40 cellular contexts compared by ENCODE assay signal in genomic region chr1:240274569-240274968, GRCh38.
"Had no signal": no experiment of that assay in that cellular context is flagged by ENCODE, and none has a peak within 500 bp of the region (broad histone marks: within the 10 kb centered on the region; RNA-seq: fewer than 3 reads in every experiment).

No MANE protein-coding gene starts in this region.

- H3K36me3 Mint-ChIP-seq: activated naive CD4-positive, alpha-beta T cell treated with anti-CD3 and anti-CD28 coated beads, Interleukin-2, amount 10 ng/mL, durations not matched to agents 7 days and 5 days; activated naive CD4-positive, alpha-beta T cell treated with anti-CD3 and anti-CD28 coated beads, Interleukin-2, amount 50 U/mL, for 24 hours; activated naive CD4-positive, alpha-beta T cell treated with anti-CD3 and anti-CD28 coated beads, Interleukin-2, amount 50 U/mL, for 72 hours; activated naive CD8-positive, alpha-beta T cell; activated naive CD8-positive, alpha-beta T cell treated with anti-CD3 and anti-CD28 coated beads for 36 hours; activated naive CD8-positive, alpha-beta T cell treated with anti-CD3 and anti-CD28 coated beads, Interleukin-2, amount 10 ng/mL, durations not matched to agents 7 days and 5 days had no signal

- FAIRE-seq: astrocyte, bronchial epithelial cell had no signal

- H3K27ac Mint-ChIP-seq: activated naive CD4-positive, alpha-beta T cell treated with anti-CD3 and anti-CD28 coated beads for 36 hours; activated naive CD4-positive, alpha-beta T cell treated with anti-CD3 and anti-CD28 coated beads, Interleukin-2, amount 10 ng/mL, durations not matched to agents 7 days and 5 days; activated naive CD4-positive, alpha-beta T cell treated with anti-CD3 and anti-CD28 coated beads, Interleukin-2, amount 50 U/mL, for 24 hours; activated naive CD4-positive, alpha-beta T cell treated with anti-CD3 and anti-CD28 coated beads, Interleukin-2, amount 50 U/mL, for 72 hours; activated naive CD8-positive, alpha-beta T cell; activated naive CD8-positive, alpha-beta T cell treated with anti-CD3 and anti-CD28 coated beads for 36 hours; activated naive CD8-positive, alpha-beta T cell treated with anti-CD3 and anti-CD28 coated beads, Interleukin-2, amount 10 ng/mL, durations not matched to agents 7 days and 5 days; activated naive CD8-positive, alpha-beta T cell treated with anti-CD3 and anti-CD28 coated beads, Interleukin-2, amount 50 U/mL, for 24 hours; activated T-cell treated with anti-CD3 and anti-CD28 coated beads, Interleukin-2, amount 50 U/mL, for 24 hours; activated T-cell treated with anti-CD3 and anti-CD28 coated beads, Interleukin-2, amount 50 U/mL, for 72 hours; activated T-helper 1 cell treated with anti-CD3 and anti-CD28 coated beads, Interleukin-12 subunit alpha, Interleukin-12 subunit beta, Interleukin-2, Interleukin-4 antibody, amounts not matched to agents 30 ng/mL and 10 ng/mL and 1 ng/mL, durations not matched to agents 14 hours and 24 hours and 36 hours; activated T-helper 17 cell treated with anti-CD3 and anti-CD28 coated beads, Interleukin-2, amount 50 U/mL, for 72 hours; activated T-helper 2 cell treated with anti-CD3 and anti-CD28 coated beads, Interferon-gamma antibody, Interleukin-2, Interleukin-4, amounts not matched to agents 10 μg/mL and 5 μg/mL and 100 μg/mL, durations not matched to agents 14 hours and 24 hours and 36 hours; brain had no signal

- H3K27me3 ChIP-seq: adrenal gland, ascending aorta, body of pancreas, brain microvascular endothelial cell, breast epithelium, cardiac muscle cell had no signal

- DNase-seq: activated effector memory CD4-positive, alpha-beta T cell treated with anti-CD3 and anti-CD28 coated beads, Interleukin-2, amount 50 U/mL, for 16 hours; activated effector memory CD4-positive, alpha-beta T cell treated with Interleukin-2 at 50 U/mL for 16 hours; activated gamma-delta T cell; activated gamma-delta T cell treated with Interleukin-2 at 50 U/mL for 16 hours; activated naive CD4-positive, alpha-beta T cell; activated naive CD4-positive, alpha-beta T cell treated with anti-CD3 and anti-CD28 coated beads for 36 hours; activated naive CD4-positive, alpha-beta T cell treated with anti-CD3 and anti-CD28 coated beads, Interleukin-2, amount 10 ng/mL, durations not matched to agents 7 days and 5 days; activated naive CD4-positive, alpha-beta T cell treated with anti-CD3 and anti-CD28 coated beads, Interleukin-2, amount 50 U/mL, for 16 hours; activated naive CD4-positive, alpha-beta T cell treated with Interleukin-2 at 50 U/mL for 16 hours; activated naive CD8-positive, alpha-beta T cell treated with anti-CD3 and anti-CD28 coated beads for 36 hours; activated naive CD8-positive, alpha-beta T cell treated with anti-CD3 and anti-CD28 coated beads, Interleukin-2, amount 10 ng/mL, durations not matched to agents 7 days and 5 days; activated naive CD8-positive, alpha-beta T cell treated with anti-CD3 and anti-CD28 coated beads, Interleukin-2, amount 50 U/mL, for 24 hours; activated T-cell treated with anti-CD3 and anti-CD28 coated beads, Interleukin-2, amount 50 U/mL, for 1 hour; activated T-cell treated with anti-CD3 and anti-CD28 coated beads, Interleukin-2, amount 50 U/mL, for 24 hours; activated T-cell treated with anti-CD3 and anti-CD28 coated beads, Interleukin-2, amount 50 U/mL, for 4 hours; activated T-cell treated with anti-CD3 and anti-CD28 coated beads, Interleukin-2, amount 50 U/mL, for 48 hours; activated T-cell treated with anti-CD3 and anti-CD28 coated beads, Interleukin-2, amount 50 U/mL, for 72 hours; adrenal gland; amniotic stem cell; amygdala; anterior cingulate cortex; aorta; body of pancreas; brain microvascular endothelial cell; caudate nucleus; central memory CD4-positive, alpha-beta T cell; cerebellar nuclear complex had no signal

- H3K27me3 Mint-ChIP-seq: activated naive CD4-positive, alpha-beta T cell treated with anti-CD3 and anti-CD28 coated beads, Interleukin-2, amount 10 ng/mL, durations not matched to agents 7 days and 5 days; activated naive CD4-positive, alpha-beta T cell treated with anti-CD3 and anti-CD28 coated beads, Interleukin-2, amount 50 U/mL, for 24 hours; activated naive CD8-positive, alpha-beta T cell; activated naive CD8-positive, alpha-beta T cell treated with anti-CD3 and anti-CD28 coated beads for 36 hours; activated naive CD8-positive, alpha-beta T cell treated with anti-CD3 and anti-CD28 coated beads, Interleukin-2, amount 10 ng/mL, durations not matched to agents 7 days and 5 days; activated naive CD8-positive, alpha-beta T cell treated with anti-CD3 and anti-CD28 coated beads, Interleukin-2, amount 50 U/mL, for 24 hours; activated T-cell treated with anti-CD3 and anti-CD28 coated beads, Interleukin-2, amount 50 U/mL, for 24 hours; brain; central memory CD8-positive, alpha-beta T cell had no signal

- H3K4me3 Mint-ChIP-seq: activated naive CD4-positive, alpha-beta T cell treated with anti-CD3 and anti-CD28 coated beads for 36 hours; activated naive CD4-positive, alpha-beta T cell treated with anti-CD3 and anti-CD28 coated beads, Interleukin-2, amount 10 ng/mL, durations not matched to agents 7 days and 5 days; activated naive CD4-positive, alpha-beta T cell treated with anti-CD3 and anti-CD28 coated beads, Interleukin-2, amount 50 U/mL, for 24 hours; activated naive CD8-positive, alpha-beta T cell; activated naive CD8-positive, alpha-beta T cell treated with anti-CD3 and anti-CD28 coated beads for 36 hours; activated naive CD8-positive, alpha-beta T cell treated with anti-CD3 and anti-CD28 coated beads, Interleukin-2, amount 10 ng/mL, durations not matched to agents 7 days and 5 days; activated naive CD8-positive, alpha-beta T cell treated with anti-CD3 and anti-CD28 coated beads, Interleukin-2, amount 50 U/mL, for 24 hours; activated T-cell treated with anti-CD3 and anti-CD28 coated beads, Interleukin-2, amount 50 U/mL, for 24 hours; activated T-cell treated with anti-CD3 and anti-CD28 coated beads, Interleukin-2, amount 50 U/mL, for 4 hours; activated T-cell treated with anti-CD3 and anti-CD28 coated beads, Interleukin-2, amount 50 U/mL, for 72 hours; activated T-helper 1 cell treated with anti-CD3 and anti-CD28 coated beads, Interleukin-12 subunit alpha, Interleukin-12 subunit beta, Interleukin-2, Interleukin-4 antibody, amounts not matched to agents 30 ng/mL and 10 ng/mL and 1 ng/mL, durations not matched to agents 14 hours and 24 hours and 36 hours; activated T-helper 17 cell treated with anti-CD3 and anti-CD28 coated beads, Interleukin-2, amount 50 U/mL, for 72 hours; brain; central memory CD8-positive, alpha-beta T cell had no signal

- H3K4me3 ChIP-seq: adrenal gland, ascending aorta, body of pancreas, breast epithelium, cardiac muscle cell had no signal

- H3K4me1 ChIP-seq: adrenal gland, ascending aorta, body of pancreas, breast epithelium had no signal

- H3K27ac ChIP-seq: adrenal gland, ascending aorta, body of pancreas, brain microvascular endothelial cell, breast epithelium, cardiac muscle cell had no signal

- H3K4me1 Mint-ChIP-seq: activated naive CD4-positive, alpha-beta T cell treated with anti-CD3 and anti-CD28 coated beads, Interleukin-2, amount 10 ng/mL, durations not matched to agents 7 days and 5 days; activated naive CD4-positive, alpha-beta T cell treated with anti-CD3 and anti-CD28 coated beads, Interleukin-2, amount 50 U/mL, for 24 hours; activated naive CD8-positive, alpha-beta T cell treated with anti-CD3 and anti-CD28 coated beads for 36 hours; activated naive CD8-positive, alpha-beta T cell treated with anti-CD3 and anti-CD28 coated beads, Interleukin-2, amount 10 ng/mL, durations not matched to agents 7 days and 5 days; activated naive CD8-positive, alpha-beta T cell treated with anti-CD3 and anti-CD28 coated beads, Interleukin-2, amount 50 U/mL, for 24 hours; activated T-helper 17 cell treated with anti-CD3 and anti-CD28 coated beads, Interleukin-2, amount 50 U/mL, for 72 hours; brain; central memory CD8-positive, alpha-beta T cell had no signal

- H3K9me3 ChIP-seq: body of pancreas, breast epithelium had no signal

- H3K36me3 ChIP-seq: adrenal gland, ascending aorta, brain microvascular endothelial cell, breast epithelium, cardiac muscle cell had no signal

- ATAC-seq: activated naive CD4-positive, alpha-beta T cell treated with anti-CD3 and anti-CD28 coated beads, Interleukin-2, amount 50 U/mL, for 72 hours; activated naive CD8-positive, alpha-beta T cell treated with anti-CD3 and anti-CD28 coated beads, Interleukin-2, amount 50 U/mL, for 24 hours; activated T-cell treated with anti-CD3 and anti-CD28 coated beads, Interleukin-2, amount 50 U/mL, for 4 hours; activated T-cell treated with anti-CD3 and anti-CD28 coated beads, Interleukin-2, amount 50 U/mL, for 72 hours; activated T-helper 17 cell treated with anti-CD3 and anti-CD28 coated beads, Interleukin-2, amount 50 U/mL, for 72 hours; body of pancreas had no signal

- H3K9me3 Mint-ChIP-seq: activated naive CD8-positive, alpha-beta T cell treated with anti-CD3 and anti-CD28 coated beads, Interleukin-2, amount 50 U/mL, for 24 hours had no signal
